27 cellular contexts compared by ENCODE assay signal in the genomic region with DNA sequence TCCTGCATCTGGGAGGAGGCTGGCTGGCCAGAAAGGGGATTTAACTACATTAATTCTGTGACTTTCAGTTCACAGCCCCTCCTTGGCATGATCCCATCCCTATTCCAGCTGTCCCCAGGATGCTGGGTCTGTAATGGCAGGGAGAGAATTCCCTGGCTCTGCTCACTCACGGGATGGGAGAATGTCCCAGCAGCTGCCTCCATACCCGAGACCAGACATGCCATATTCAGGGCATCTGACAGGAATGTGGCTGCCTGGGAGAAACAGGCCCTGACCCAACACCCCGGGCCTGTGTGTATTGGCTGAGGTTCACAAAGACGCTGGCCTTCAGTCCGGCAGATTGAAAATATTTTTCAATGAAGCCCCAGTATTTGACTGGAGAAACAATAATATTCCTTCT.
DNase-seq lines count a peak whose midpoint lies in the region; ATAC-seq and FAIRE-seq lines count a peak whose summit lies in the region.
"Had no signal": no experiment of that assay in that cellular context is flagged by ENCODE, and none has a peak within 500 bp of the region (broad histone marks: within the 10 kb centered on the region; RNA-seq: fewer than 3 reads in every experiment).

No MANE protein-coding gene starts in this region.

- H4K20me1 ChIP-seq in GM23248 (ENCODE audit: insufficient read depth) = no peaks in the 10 kb centered on the region

- H3K27ac ChIP-seq in GM23248 = no peak overlapping the region
- H3K27ac ChIP-seq: 22Rv1, SJSA1 had no signal

- H3K4me1 Mint-ChIP-seq in activated CD8-positive, alpha-beta memory T cell treated with anti-CD3 and anti-CD28 coated beads, Interleukin-2, amount 10 ng/mL, durations not matched to agents 7 days and 5 days = no peaks in the 10 kb centered on the region

- no peak for FAIRE-seq in urothelium cell line (lab: Jason Lieb, UNC)
- FAIRE-seq: GM19239, HTR-8/SVneo had no signal

- no peaks in the 10 kb centered on the region for H3K36me3 Mint-ChIP-seq in activated CD8-positive, alpha-beta memory T cell treated with anti-CD3 and anti-CD28 coated beads, Interleukin-2, amount 10 ng/mL, durations not matched to agents 7 days and 5 days

- no peak overlapping the region for H3K27ac Mint-ChIP-seq in activated CD8-positive, alpha-beta memory T cell treated with anti-CD3 and anti-CD28 coated beads, Interleukin-2, amount 10 ng/mL, durations not matched to agents 7 days and 5 days
- H3K27ac Mint-ChIP-seq: HFFc6 had no signal

- no peak overlapping the region for H3K9ac ChIP-seq in GM23248

- no peaks in the 10 kb centered on the region for H3F3A ChIP-seq in GM23248 (ENCODE audit: insufficient read depth)

- ATAC-seq in activated CD8-positive, alpha-beta memory T cell treated with anti-CD3 and anti-CD28 coated beads, Interleukin-2, amount 10 ng/mL, durations not matched to agents 7 days and 5 days = no peak
- ATAC-seq: PC-3, Right ventricle myocardium inferior had no signal

- no peaks in the 10 kb centered on the region for H3K9me2 ChIP-seq in GM23248 (ENCODE audit: insufficient read depth)

- H3K9me3 Mint-ChIP-seq in activated CD8-positive, alpha-beta memory T cell treated with anti-CD3 and anti-CD28 coated beads, Interleukin-2, amount 10 ng/mL, durations not matched to agents 7 days and 5 days (ENCODE audit: low read depth) = no peaks in the 10 kb centered on the region
- H3K9me3 Mint-ChIP-seq: H9 had no signal

- DNase-seq in activated CD8-positive, alpha-beta memory T cell treated with anti-CD3 and anti-CD28 coated beads, Interleukin-2, amount 10 ng/mL, durations not matched to agents 7 days and 5 days = peak; percentile 22
- DNase-seq in activated CD8-positive, alpha-beta memory T cell treated with anti-CD3 and anti-CD28 coated beads, Interleukin-2, amount 50 U/mL, for 48 hours = no peak
- DNase-seq in brain pericyte (ENCODE audit: low read depth, low spot score) (peak; percentile 10), myocyte (ENCODE audit: low read depth) (peak; percentile 87), urothelium cell line (ENCODE audit: low spot score) (peak; percentile 1), nucleus accumbens (lab: John Stamatoyannopoulos, UW) (no peak), NCI-H2227 (lab: John Stamatoyannopoulos, UW; ENCODE audit: unreplicated experiment) (no peak), GM23248 (no peak)
- DNase-seq: Calu3; DMS153; DND-41; H9; HFFc6; KBM-7; NCI-H1105 treated with DMSO at 0.1 percent for 48 hours; NCI-H146; NCI-H1930; NCI-H446 treated with DMSO at 0.1 percent for 48 hours; NCI-H526; NCI-H82; NK-92 treated with Interleukin-12 subunit alpha and Interleukin-12 subunit beta, amount 100 ng/mL, for 24 hours; PC-3 had no signal

- H3K4me3 ChIP-seq in GM23248 = no peak overlapping the region
- H3K4me3 ChIP-seq: SJSA1 had no signal

- peaks cover 37% of the 10 kb centered on the region for H3K27me3 Mint-ChIP-seq in activated CD8-positive, alpha-beta memory T cell treated with anti-CD3 and anti-CD28 coated beads, Interleukin-2, amount 10 ng/mL, durations not matched to agents 7 days and 5 days

- H3K27me3 ChIP-seq in GM23248 (replicated peaks; ENCODE audit: insufficient read depth) = no peaks in the 10 kb centered on the region
- H3K27me3 ChIP-seq: SJSA1 had no signal

- no peak overlapping the region for H3K4me3 Mint-ChIP-seq in activated CD8-positive, alpha-beta memory T cell treated with anti-CD3 and anti-CD28 coated beads, Interleukin-2, amount 10 ng/mL, durations not matched to agents 7 days and 5 days
- H3K4me3 Mint-ChIP-seq: H9, HFFc6 had no signal

- H2AFZ ChIP-seq in GM23248 = no peak overlapping the region

- H3K36me3 ChIP-seq in GM23248 (ENCODE audit: low read depth) = no peaks in the 10 kb centered on the region
- H3K36me3 ChIP-seq: SJSA1 had no signal

- H3K79me2 ChIP-seq in GM23248 (ENCODE audit: insufficient read depth) = no peaks in the 10 kb centered on the region

- H3K4me1 ChIP-seq in GM23248 (ENCODE audit: insufficient read depth) = no peaks in the 10 kb centered on the region

- H3K9me3 ChIP-seq in GM23248 (ENCODE audit: low read depth) = no peaks in the 10 kb centered on the region

- CTCF ChIA-PET in activated CD8-positive, alpha-beta memory T cell treated with anti-CD3 and anti-CD28 coated beads, Interleukin-2, amount 10 ng/mL, durations not matched to agents 7 days and 5 days (lab: Charles Lee) = no interaction called here

- in situ Hi-C loops in GM23248 (cut with MboI) = no loop called here

- no peak overlapping the region for H3K4me2 ChIP-seq in GM23248 (ENCODE audit: unreplicated experiment)

- 75 to 82% methylated on average over 5 of the region's 5 CpGs for WGBS in GM23248 (ENCODE audit: low coverage in 1 of 2, low lambda C conversion rate in 2 of 2, missing lambda C conversion rate in 2 of 2), 2 experiments

Comparison
In these comparisons a context has a peak if more than half of its experiments do, and no peak if none do; other contexts are left out.
1. DNase-seq: peak in activated CD8-positive, alpha-beta memory T cell treated with anti-CD3 and anti-CD28 coated beads, Interleukin-2, amount 10 ng/mL, durations not matched to agents 7 days and 5 days (single experiment), brain pericyte (single experiment), myocyte (single experiment) and urothelium cell line (single experiment); none in activated CD8-positive, alpha-beta memory T cell treated with anti-CD3 and anti-CD28 coated beads, Interleukin-2, amount 50 U/mL, for 48 hours (single experiment), nucleus accumbens (0 of 56), NCI-H2227 (single experiment) and GM23248 (single experiment).